20 cellular contexts compared by ENCODE assay signal in genomic region chr2:119711352-119711751, GRCh38. TPM values are rescaled to one million over a fixed set of nuclear protein-coding genes. Genes with fewer than 3 reads are reported as not detected.
A peak's percentile ranks its signal among the peaks of the same experiment; 100 is the strongest.
DNase-seq lines count a peak whose midpoint lies in the region; ATAC-seq and TF ChIP-seq lines count a peak whose summit lies in the region.
"Had no signal": no experiment of that assay in that cellular context is flagged by ENCODE, and none has a peak within 500 bp of the region (broad histone marks: within the 10 kb centered on the region; RNA-seq: fewer than 3 reads in every experiment).

No MANE protein-coding gene starts in this region.

- no CpG with 5 or more reads among the region's 9 CpGs for WGBS in neuronal stem cell (ENCODE audit: extremely low coverage in 2 of 2, insufficient read length in 2 of 2, insufficient replicate concordance in 1 of 2), 2 donors

- H2AK5ac ChIP-seq in neuronal stem cell (ENCODE audit: low read depth, low read length), result peak overlapping the region; percentile 41

- no peak overlapping the region for H4K8ac ChIP-seq in neuronal stem cell (ENCODE audit: low read depth, low read length)

- H3K79me1 ChIP-seq in neuronal stem cell (ENCODE audit: low read depth, low read length), result no peaks in the 10 kb centered on the region

- H3K4ac ChIP-seq in neuronal stem cell (ENCODE audit: low read length), result no peak overlapping the region

- no peak overlapping the region for H3K4me2 ChIP-seq in neuronal stem cell (ENCODE audit: insufficient read depth, low read length, poor library complexity, severe bottlenecking)

- no peaks in the 10 kb centered on the region for H3K36me3 ChIP-seq in neuronal stem cell (replicated peaks in 1 of 2; ENCODE audit: control insufficient read depth in 2 of 2, insufficient read depth in 2 of 2, low read length in 2 of 2)
- H3K36me3 ChIP-seq in Peyer's patch, result no peaks in the 10 kb centered on the region
- H3K36me3 ChIP-seq: BLaER1 had no signal

- peaks cover 0 to 6% of the 10 kb centered on the region in 2 donors for H3K4me1 ChIP-seq in neuronal stem cell (ENCODE audit: control insufficient read depth in 2 of 2, insufficient read depth in 1 of 2, low read depth in 1 of 2, low read length in 2 of 2)
- no peaks in the 10 kb centered on the region for H3K4me1 ChIP-seq in Peyer's patch

- H3K14ac ChIP-seq in neuronal stem cell (ENCODE audit: low read length), result no peak overlapping the region

- H3K4me3 ChIP-seq in neuronal stem cell (ENCODE audit: low read length in 2 of 2) (no peak overlapping the region), Peyer's patch (no peak overlapping the region)
- H3K4me3 ChIP-seq: BLaER1 had no signal

- H3K23ac ChIP-seq in neuronal stem cell (ENCODE audit: low read depth, low read length, poor library complexity), result no peak overlapping the region

- no peak overlapping the region for H3K9ac ChIP-seq in neuronal stem cell (ENCODE audit: low read depth, low read length, poor library complexity)
- H3K9ac ChIP-seq: BLaER1 had no signal

- H3K27me3 ChIP-seq in neuronal stem cell (ENCODE audit: control insufficient read depth in 3 of 3, insufficient read depth in 3 of 3, low read depth in 1 of 3, low read length in 3 of 3), result peaks cover 0 to 23% (median 0%) of the 10 kb centered on the region in 3 experiments
- no peaks in the 10 kb centered on the region for H3K27me3 ChIP-seq in Peyer's patch
- H3K27me3 ChIP-seq: BLaER1 had no signal

- H2BK15ac ChIP-seq in neuronal stem cell (ENCODE audit: low read length), result no peak overlapping the region

- H3K27ac ChIP-seq in neuronal stem cell (replicated peaks; ENCODE audit: low read length) (no peak overlapping the region), Peyer's patch (no peak overlapping the region)
- H3K27ac ChIP-seq: 22Rv1, C4-2B had no signal

- no peak overlapping the region for H2BK120ac ChIP-seq in neuronal stem cell (ENCODE audit: low read depth, low read length)

- peaks cover 0 to 4% of the 10 kb centered on the region in 2 donors for H3K9me3 ChIP-seq in neuronal stem cell (replicated peaks in 1 of 2; ENCODE audit: control insufficient read depth in 2 of 2, insufficient read depth in 1 of 2, low read depth in 1 of 2, low read length in 2 of 2)
- H3K9me3 ChIP-seq in Peyer's patch, result no peaks in the 10 kb centered on the region
- H3K9me3 ChIP-seq: BLaER1 had no signal

- no peak for ATAC-seq in GM21367 (IDR thresholded peaks at IDR 0.05; ENCODE audit: unreplicated experiment)
- ATAC-seq: CD8-positive, alpha-beta T cell had no signal

- H2BK12ac ChIP-seq in neuronal stem cell (ENCODE audit: low read length), result no peak overlapping the region

- no peak overlapping the region for H3K18ac ChIP-seq in neuronal stem cell (ENCODE audit: low read length)

- peak; percentile 6 for DNase-seq in activated effector memory CD4-positive, alpha-beta T cell treated with anti-CD3 and anti-CD28 coated beads, Interleukin-2, amount 50 U/mL, for 16 hours
- DNase-seq in activated effector memory CD4-positive, alpha-beta T cell treated with Interleukin-2 at 50 U/mL for 16 hours, result no peak
- DNase-seq in ELF-1 (ENCODE audit: low read depth, low spot score), result peak; percentile 49
- DNase-seq in NCI-H146 treated with DMSO at 0.1 percent for 48 hours (lab: John Stamatoyannopoulos, UW; ENCODE audit: unreplicated experiment), result peak; percentile 23
- DNase-seq in neuronal stem cell (ENCODE audit: low spot score), result no peak
- no peak for DNase-seq in Peyer's patch
- no peak for DNase-seq in stimulated activated CD4-positive, alpha-beta T cell treated with anti-CD3 and anti-CD28 coated beads, Interleukin-2, amount 100 ng/mL, for 48 hours
- DNase-seq: CD4-positive, CD25-positive, alpha-beta regulatory T cell; CD8-positive, alpha-beta T cell; DMS 273 treated with DMSO at 0.1 percent for 48 hours; DMS79; EL; GF-D8; GOT3; H7; HCEC 1CT had no signal

- TF ChIP-seq POLR2A in Peyer's patch (IDR thresholded peaks at IDR 0.05), result no peak

- no peak overlapping the region for H4K91ac ChIP-seq in neuronal stem cell (ENCODE audit: low read depth, low read length, poor library complexity)

- no peak for TF ChIP-seq CTCF in Peyer's patch (IDR thresholded peaks at IDR 0.05)

- no peak overlapping the region for H2BK5ac ChIP-seq in neuronal stem cell (ENCODE audit: low read length)

- H2AFZ ChIP-seq in neuronal stem cell (ENCODE audit: low read length), result no peak overlapping the region

RNA-seq across cellular contexts. Expression of gene TMEM177, which starts 32.4 kb away (rescaled TPM):
- polyA plus RNA-seq in neuronal stem cell (2013, experiment 1 of 2), result 17.9 TPM
- 17.5 TPM for polyA plus RNA-seq in neuronal stem cell (2013, experiment 2 of 2)
- 10 to 100 TPM in 3 of 4 donors, 1 to 10 TPM in 1; 3.3 to 39.8 (median 30.5) TPM for total RNA-seq in Peyer's patch

RNA-seq across cellular contexts. Expression of gene PTPN4, which starts 48.4 kb away (rescaled TPM):
- 7.7 TPM for polyA plus RNA-seq in neuronal stem cell (2013, experiment 1 of 2)
- polyA plus RNA-seq in neuronal stem cell (2013, experiment 2 of 2), result 9.5 TPM
- 10 to 100 TPM; 33.1 to 86.6 (median 43.5) TPM for total RNA-seq in Peyer's patch

Comparison
In these comparisons a context has a peak if more than half of its experiments do, and no peak if none do; other contexts are left out.
1. DNase-seq: peak in activated effector memory CD4-positive, alpha-beta T cell treated with anti-CD3 and anti-CD28 coated beads, Interleukin-2, amount 50 U/mL, for 16 hours (single experiment), ELF-1 (single experiment) and NCI-H146 treated with DMSO at 0.1 percent for 48 hours (single experiment); none in activated effector memory CD4-positive, alpha-beta T cell treated with Interleukin-2 at 50 U/mL for 16 hours (single experiment), neuronal stem cell (single experiment), Peyer's patch (0 of 3) and stimulated activated CD4-positive, alpha-beta T cell treated with anti-CD3 and anti-CD28 coated beads, Interleukin-2, amount 100 ng/mL, for 48 hours (0 of 2).